Comparison of ENCODE assay signal across 40 cellular contexts in genomic region chr2:138221358-138221757, GRCh38.
"Had no signal": no experiment of that assay in that cellular context is flagged by ENCODE, and none has a peak within 500 bp of the region (broad histone marks: within the 10 kb centered on the region; RNA-seq: fewer than 3 reads in every experiment).

No MANE protein-coding gene starts in this region.

- H3K36me3 ChIP-seq: adrenal gland, ascending aorta, brain microvascular endothelial cell, breast epithelium, cardiac muscle cell had no signal

- H3K9me3 ChIP-seq: adrenal gland, ascending aorta, body of pancreas, breast epithelium had no signal

- H3K4me3 ChIP-seq: adrenal gland, ascending aorta, body of pancreas, breast epithelium, cardiac muscle cell had no signal

- H3K4me1 Mint-ChIP-seq: activated naive CD4-positive, alpha-beta T cell treated with anti-CD3 and anti-CD28 coated beads, Interleukin-2, amount 10 ng/mL, durations not matched to agents 7 days and 5 days; activated naive CD4-positive, alpha-beta T cell treated with anti-CD3 and anti-CD28 coated beads, Interleukin-2, amount 50 U/mL, for 24 hours; activated naive CD8-positive, alpha-beta T cell treated with anti-CD3 and anti-CD28 coated beads for 36 hours; activated naive CD8-positive, alpha-beta T cell treated with anti-CD3 and anti-CD28 coated beads, Interleukin-2, amount 10 ng/mL, durations not matched to agents 7 days and 5 days; activated naive CD8-positive, alpha-beta T cell treated with anti-CD3 and anti-CD28 coated beads, Interleukin-2, amount 50 U/mL, for 24 hours; activated T-helper 17 cell treated with anti-CD3 and anti-CD28 coated beads, Interleukin-2, amount 50 U/mL, for 72 hours; brain; central memory CD8-positive, alpha-beta T cell had no signal

- H3K27ac Mint-ChIP-seq: activated naive CD4-positive, alpha-beta T cell treated with anti-CD3 and anti-CD28 coated beads for 36 hours; activated naive CD4-positive, alpha-beta T cell treated with anti-CD3 and anti-CD28 coated beads, Interleukin-2, amount 10 ng/mL, durations not matched to agents 7 days and 5 days; activated naive CD4-positive, alpha-beta T cell treated with anti-CD3 and anti-CD28 coated beads, Interleukin-2, amount 50 U/mL, for 24 hours; activated naive CD4-positive, alpha-beta T cell treated with anti-CD3 and anti-CD28 coated beads, Interleukin-2, amount 50 U/mL, for 72 hours; activated naive CD8-positive, alpha-beta T cell; activated naive CD8-positive, alpha-beta T cell treated with anti-CD3 and anti-CD28 coated beads for 36 hours; activated naive CD8-positive, alpha-beta T cell treated with anti-CD3 and anti-CD28 coated beads, Interleukin-2, amount 10 ng/mL, durations not matched to agents 7 days and 5 days; activated naive CD8-positive, alpha-beta T cell treated with anti-CD3 and anti-CD28 coated beads, Interleukin-2, amount 50 U/mL, for 24 hours; activated T-cell treated with anti-CD3 and anti-CD28 coated beads, Interleukin-2, amount 50 U/mL, for 24 hours; activated T-cell treated with anti-CD3 and anti-CD28 coated beads, Interleukin-2, amount 50 U/mL, for 72 hours; activated T-helper 1 cell treated with anti-CD3 and anti-CD28 coated beads, Interleukin-12 subunit alpha, Interleukin-12 subunit beta, Interleukin-2, Interleukin-4 antibody, amounts not matched to agents 30 ng/mL and 10 ng/mL and 1 ng/mL, durations not matched to agents 14 hours and 24 hours and 36 hours; activated T-helper 17 cell treated with anti-CD3 and anti-CD28 coated beads, Interleukin-2, amount 50 U/mL, for 72 hours; activated T-helper 2 cell treated with anti-CD3 and anti-CD28 coated beads, Interferon-gamma antibody, Interleukin-2, Interleukin-4, amounts not matched to agents 10 μg/mL and 5 μg/mL and 100 μg/mL, durations not matched to agents 14 hours and 24 hours and 36 hours; brain had no signal

- H3K36me3 Mint-ChIP-seq: activated naive CD4-positive, alpha-beta T cell treated with anti-CD3 and anti-CD28 coated beads, Interleukin-2, amount 10 ng/mL, durations not matched to agents 7 days and 5 days; activated naive CD4-positive, alpha-beta T cell treated with anti-CD3 and anti-CD28 coated beads, Interleukin-2, amount 50 U/mL, for 24 hours; activated naive CD4-positive, alpha-beta T cell treated with anti-CD3 and anti-CD28 coated beads, Interleukin-2, amount 50 U/mL, for 72 hours; activated naive CD8-positive, alpha-beta T cell; activated naive CD8-positive, alpha-beta T cell treated with anti-CD3 and anti-CD28 coated beads for 36 hours; activated naive CD8-positive, alpha-beta T cell treated with anti-CD3 and anti-CD28 coated beads, Interleukin-2, amount 10 ng/mL, durations not matched to agents 7 days and 5 days; brain had no signal

- FAIRE-seq: astrocyte, bronchial epithelial cell had no signal

- H3K27me3 Mint-ChIP-seq: activated naive CD4-positive, alpha-beta T cell treated with anti-CD3 and anti-CD28 coated beads, Interleukin-2, amount 10 ng/mL, durations not matched to agents 7 days and 5 days; activated naive CD4-positive, alpha-beta T cell treated with anti-CD3 and anti-CD28 coated beads, Interleukin-2, amount 50 U/mL, for 24 hours; activated naive CD8-positive, alpha-beta T cell; activated naive CD8-positive, alpha-beta T cell treated with anti-CD3 and anti-CD28 coated beads for 36 hours; activated naive CD8-positive, alpha-beta T cell treated with anti-CD3 and anti-CD28 coated beads, Interleukin-2, amount 10 ng/mL, durations not matched to agents 7 days and 5 days; activated naive CD8-positive, alpha-beta T cell treated with anti-CD3 and anti-CD28 coated beads, Interleukin-2, amount 50 U/mL, for 24 hours; activated T-cell treated with anti-CD3 and anti-CD28 coated beads, Interleukin-2, amount 50 U/mL, for 24 hours; activated T-helper 17 cell treated with anti-CD3 and anti-CD28 coated beads, Interleukin-2, amount 50 U/mL, for 72 hours; central memory CD8-positive, alpha-beta T cell had no signal

- H3K27me3 ChIP-seq: adrenal gland, ascending aorta, body of pancreas, brain microvascular endothelial cell, breast epithelium, cardiac muscle cell had no signal

- ATAC-seq: activated naive CD4-positive, alpha-beta T cell treated with anti-CD3 and anti-CD28 coated beads, Interleukin-2, amount 50 U/mL, for 72 hours; activated naive CD8-positive, alpha-beta T cell treated with anti-CD3 and anti-CD28 coated beads, Interleukin-2, amount 50 U/mL, for 24 hours; activated T-cell treated with anti-CD3 and anti-CD28 coated beads, Interleukin-2, amount 50 U/mL, for 4 hours; activated T-cell treated with anti-CD3 and anti-CD28 coated beads, Interleukin-2, amount 50 U/mL, for 72 hours; activated T-helper 17 cell treated with anti-CD3 and anti-CD28 coated beads, Interleukin-2, amount 50 U/mL, for 72 hours; body of pancreas had no signal

- DNase-seq: activated effector memory CD4-positive, alpha-beta T cell treated with anti-CD3 and anti-CD28 coated beads, Interleukin-2, amount 50 U/mL, for 16 hours; activated effector memory CD4-positive, alpha-beta T cell treated with Interleukin-2 at 50 U/mL for 16 hours; activated gamma-delta T cell; activated gamma-delta T cell treated with Interleukin-2 at 50 U/mL for 16 hours; activated naive CD4-positive, alpha-beta T cell; activated naive CD4-positive, alpha-beta T cell treated with anti-CD3 and anti-CD28 coated beads for 36 hours; activated naive CD4-positive, alpha-beta T cell treated with anti-CD3 and anti-CD28 coated beads, Interleukin-2, amount 10 ng/mL, durations not matched to agents 7 days and 5 days; activated naive CD4-positive, alpha-beta T cell treated with anti-CD3 and anti-CD28 coated beads, Interleukin-2, amount 50 U/mL, for 16 hours; activated naive CD4-positive, alpha-beta T cell treated with Interleukin-2 at 50 U/mL for 16 hours; activated naive CD8-positive, alpha-beta T cell treated with anti-CD3 and anti-CD28 coated beads for 36 hours; activated naive CD8-positive, alpha-beta T cell treated with anti-CD3 and anti-CD28 coated beads, Interleukin-2, amount 10 ng/mL, durations not matched to agents 7 days and 5 days; activated naive CD8-positive, alpha-beta T cell treated with anti-CD3 and anti-CD28 coated beads, Interleukin-2, amount 50 U/mL, for 24 hours; activated T-cell treated with anti-CD3 and anti-CD28 coated beads, Interleukin-2, amount 50 U/mL, for 1 hour; activated T-cell treated with anti-CD3 and anti-CD28 coated beads, Interleukin-2, amount 50 U/mL, for 24 hours; activated T-cell treated with anti-CD3 and anti-CD28 coated beads, Interleukin-2, amount 50 U/mL, for 4 hours; activated T-cell treated with anti-CD3 and anti-CD28 coated beads, Interleukin-2, amount 50 U/mL, for 48 hours; activated T-cell treated with anti-CD3 and anti-CD28 coated beads, Interleukin-2, amount 50 U/mL, for 72 hours; adrenal gland; amniotic stem cell; amygdala; anterior cingulate cortex; aorta; body of pancreas; brain microvascular endothelial cell; caudate nucleus; central memory CD4-positive, alpha-beta T cell; cerebellar nuclear complex had no signal

- H3K9me3 Mint-ChIP-seq: activated naive CD8-positive, alpha-beta T cell treated with anti-CD3 and anti-CD28 coated beads, Interleukin-2, amount 10 ng/mL, durations not matched to agents 7 days and 5 days; activated naive CD8-positive, alpha-beta T cell treated with anti-CD3 and anti-CD28 coated beads, Interleukin-2, amount 50 U/mL, for 24 hours; activated T-cell treated with anti-CD3 and anti-CD28 coated beads, Interleukin-2, amount 50 U/mL, for 4 hours; activated T-helper 1 cell treated with anti-CD3 and anti-CD28 coated beads, Interleukin-12 subunit alpha, Interleukin-12 subunit beta, Interleukin-2, Interleukin-4 antibody, amounts not matched to agents 30 ng/mL and 10 ng/mL and 1 ng/mL, durations not matched to agents 14 hours and 24 hours and 36 hours; activated T-helper 2 cell treated with anti-CD3 and anti-CD28 coated beads, Interferon-gamma antibody, Interleukin-2, Interleukin-4, amounts not matched to agents 10 μg/mL and 5 μg/mL and 100 μg/mL, durations not matched to agents 14 hours and 24 hours and 36 hours; brain had no signal

- H3K4me1 ChIP-seq: adrenal gland, body of pancreas, breast epithelium had no signal

- H3K4me3 Mint-ChIP-seq: activated naive CD4-positive, alpha-beta T cell treated with anti-CD3 and anti-CD28 coated beads for 36 hours; activated naive CD4-positive, alpha-beta T cell treated with anti-CD3 and anti-CD28 coated beads, Interleukin-2, amount 10 ng/mL, durations not matched to agents 7 days and 5 days; activated naive CD4-positive, alpha-beta T cell treated with anti-CD3 and anti-CD28 coated beads, Interleukin-2, amount 50 U/mL, for 24 hours; activated naive CD8-positive, alpha-beta T cell; activated naive CD8-positive, alpha-beta T cell treated with anti-CD3 and anti-CD28 coated beads for 36 hours; activated naive CD8-positive, alpha-beta T cell treated with anti-CD3 and anti-CD28 coated beads, Interleukin-2, amount 10 ng/mL, durations not matched to agents 7 days and 5 days; activated naive CD8-positive, alpha-beta T cell treated with anti-CD3 and anti-CD28 coated beads, Interleukin-2, amount 50 U/mL, for 24 hours; activated T-cell treated with anti-CD3 and anti-CD28 coated beads, Interleukin-2, amount 50 U/mL, for 24 hours; activated T-cell treated with anti-CD3 and anti-CD28 coated beads, Interleukin-2, amount 50 U/mL, for 4 hours; activated T-cell treated with anti-CD3 and anti-CD28 coated beads, Interleukin-2, amount 50 U/mL, for 72 hours; activated T-helper 1 cell treated with anti-CD3 and anti-CD28 coated beads, Interleukin-12 subunit alpha, Interleukin-12 subunit beta, Interleukin-2, Interleukin-4 antibody, amounts not matched to agents 30 ng/mL and 10 ng/mL and 1 ng/mL, durations not matched to agents 14 hours and 24 hours and 36 hours; activated T-helper 17 cell treated with anti-CD3 and anti-CD28 coated beads, Interleukin-2, amount 50 U/mL, for 72 hours; brain; central memory CD8-positive, alpha-beta T cell had no signal

- H3K27ac ChIP-seq: adrenal gland, ascending aorta, body of pancreas, brain microvascular endothelial cell, breast epithelium, cardiac muscle cell had no signal
